Comparison of ENCODE assay signal across 8 cellular contexts in the genomic region with DNA sequence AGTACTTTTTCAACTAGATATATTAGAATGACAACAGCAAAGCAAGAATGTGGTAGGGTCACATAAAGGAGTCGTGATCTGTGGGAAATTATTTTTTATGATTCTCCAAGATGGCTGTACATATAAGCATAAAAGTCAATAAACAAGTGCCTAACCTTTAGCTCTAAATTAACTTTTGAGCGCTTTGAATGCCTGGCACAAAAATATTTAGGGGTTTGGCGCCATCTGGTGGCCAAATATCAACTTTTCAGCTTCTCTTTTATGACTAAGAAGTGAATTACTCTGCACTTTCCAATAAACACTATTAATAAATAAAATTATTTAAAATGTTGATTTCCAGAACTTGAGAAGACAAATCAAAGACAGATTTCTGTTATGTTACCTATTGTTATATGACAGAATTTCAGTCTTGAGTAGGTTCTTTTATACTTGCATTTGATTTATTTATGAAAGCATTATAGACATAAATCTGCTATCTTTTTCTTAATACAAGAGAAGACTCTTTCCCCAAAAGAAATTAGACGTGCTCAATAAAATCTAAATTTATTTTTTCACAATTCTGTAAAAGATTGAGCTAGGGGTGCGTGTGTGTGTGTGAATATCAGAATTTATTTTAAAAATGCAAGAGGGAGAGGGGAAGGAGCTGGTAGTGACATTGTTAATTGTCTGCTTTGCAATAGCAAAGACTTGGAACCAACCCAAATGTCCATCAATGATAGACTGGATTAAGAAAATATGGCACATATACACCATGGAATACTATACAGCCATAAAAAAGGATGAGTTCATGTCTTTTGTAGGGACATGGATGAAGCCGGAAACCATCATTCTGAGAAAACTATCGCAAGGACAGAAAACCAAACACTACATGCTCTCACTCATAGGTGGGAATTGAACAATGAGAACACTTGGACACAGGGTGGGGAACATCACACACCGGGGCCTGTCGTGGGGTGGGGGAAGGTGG. TPM values are rescaled to one million over a fixed set of nuclear protein-coding genes. Genes with fewer than 3 reads are reported as not detected.
A peak's percentile ranks its signal among the peaks of the same experiment; 100 is the strongest.
DNase-seq lines count a peak whose midpoint lies in the region; ATAC-seq and TF ChIP-seq lines count a peak whose summit lies in the region.

No MANE protein-coding gene starts in this region.

- ATAC-seq in Right ventricle myocardium inferior, result no peak
- ATAC-seq in gastroesophageal sphincter, result no peak
- no peak for ATAC-seq in aorta (ENCODE audit: low FRiP score)

- intact Hi-C loops in Right ventricle myocardium inferior (cut with DNase I) (loop anchor here (2.0 kb wide), 2 partner anchors 487 to 553 kb away; no protein-coding TSS in a partner anchor), aorta (cut with DNase I) (loop anchor here (2.0 to 5.0 kb wide), 3 partner anchors 488 to 553 kb away; no protein-coding TSS in a partner anchor)

- no peak overlapping the region for H3K4me3 ChIP-seq in cardiac muscle cell
- no peak overlapping the region for H3K4me3 ChIP-seq in gastroesophageal sphincter
- H3K4me3 ChIP-seq in aorta (ENCODE audit: low read length in 2 of 2), result no peak overlapping the region

- no peaks in the 10 kb centered on the region for H3K27me3 ChIP-seq in cardiac muscle cell
- H3K27me3 ChIP-seq in gastroesophageal sphincter, result no peaks in the 10 kb centered on the region
- no peaks in the 10 kb centered on the region for H3K27me3 ChIP-seq in aorta (ENCODE audit: control insufficient read depth in 1 of 2, insufficient read depth in 2 of 2, low read length in 1 of 2)

- H3K9me3 ChIP-seq in cardiac muscle cell (ENCODE audit: low read depth), result no peaks in the 10 kb centered on the region
- H3K9me3 ChIP-seq in gastroesophageal sphincter, result no peaks in the 10 kb centered on the region
- H3K9me3 ChIP-seq in aorta (ENCODE audit: control insufficient read depth, low read length), result no peaks in the 10 kb centered on the region

- no peak overlapping the region for H3K27ac Mint-ChIP-seq in progenitor cell of endocrine pancreas

- no peak for TF ChIP-seq EP300 in gastroesophageal sphincter (IDR thresholded peaks at IDR 0.05)

- H3K4me1 Mint-ChIP-seq in progenitor cell of endocrine pancreas (ENCODE audit: low read depth), result peaks cover 3% of the 10 kb centered on the region

- WGBS in gastroesophageal sphincter (ENCODE audit: low coverage in 1 of 2), 2 donors, result 47 to 50% methylated on average over 8 to 9 of the region's 9 CpGs
- 54% methylated on average over 9 of the region's 9 CpGs for WGBS in aorta, 2 donors

- H3K27me3 Mint-ChIP-seq in progenitor cell of endocrine pancreas, result no peaks in the 10 kb centered on the region

- TF ChIP-seq POLR2A in gastroesophageal sphincter (IDR thresholded peaks at IDR 0.05), result no peak

- DNase-seq in cardiac muscle cell (ENCODE audit: low read depth in 1 of 2, low spot score in 1 of 2), result peak; percentile 72 to 75
- DNase-seq in Right ventricle myocardium inferior (ENCODE audit: missing footprints), result no peak
- peak; percentile 35 for DNase-seq in KG1 (lab: John Stamatoyannopoulos, UW)
- DNase-seq in SIG-M5 (lab: John Stamatoyannopoulos, UW), result peak; percentile 4
- peak; percentile 49 for DNase-seq in activated T-helper 9 cell treated with anti-CD3 and anti-CD28 coated beads, Interleukin-2, amount 50 U/mL, for 16 hours (ENCODE audit: low read depth)
- DNase-seq in progenitor cell of endocrine pancreas (ENCODE audit: low spot score, unreplicated experiment), result peak; percentile 30
- DNase-seq in aorta, result peak; percentile 55 to 76

- H3K4me1 ChIP-seq in cardiac muscle cell (ENCODE audit: low read depth), result peaks cover 4% of the 10 kb centered on the region
- no peaks in the 10 kb centered on the region for H3K4me1 ChIP-seq in gastroesophageal sphincter
- H3K4me1 ChIP-seq in aorta (ENCODE audit: control insufficient read depth in 1 of 2, insufficient read depth in 2 of 2, low read length in 2 of 2), result no peaks in the 10 kb centered on the region

- no peak overlapping the region for H3K4me3 Mint-ChIP-seq in progenitor cell of endocrine pancreas (ENCODE audit: low read depth)

- TF ChIP-seq CTCF in cardiac muscle cell (IDR thresholded peaks at IDR 0.05; ENCODE audit: low read depth, low read length) (peak; percentile 49), gastroesophageal sphincter (IDR thresholded peaks at IDR 0.05) (peak; percentile 69 to 78 (median 74)), progenitor cell of endocrine pancreas (IDR thresholded peaks at IDR 0.05; ENCODE audit: unreplicated experiment) (peak; percentile 91)

- H3K9me3 Mint-ChIP-seq in progenitor cell of endocrine pancreas (ENCODE audit: low read depth), result no peaks in the 10 kb centered on the region

- H3K27ac ChIP-seq in cardiac muscle cell (no peak overlapping the region), gastroesophageal sphincter (no peak overlapping the region), aorta (ENCODE audit: low read depth in 1 of 2, low read length in 2 of 2) (no peak overlapping the region)

- H3K36me3 ChIP-seq in cardiac muscle cell, result no peaks in the 10 kb centered on the region
- H3K36me3 ChIP-seq in gastroesophageal sphincter, result no peaks in the 10 kb centered on the region
- no peaks in the 10 kb centered on the region for H3K36me3 ChIP-seq in aorta (ENCODE audit: control insufficient read depth in 1 of 2, insufficient read depth in 2 of 2, low read length in 1 of 2)

- H3K36me3 Mint-ChIP-seq in progenitor cell of endocrine pancreas (ENCODE audit: insufficient read depth), result no peaks in the 10 kb centered on the region

RNA-seq across cellular contexts. Expression of a gene that starts 36.7 kb away (rescaled TPM):
- total RNA-seq in cardiac muscle cell (63.6 and 75.8 TPM in 2 replicates), Right ventricle myocardium inferior (19.9 TPM), gastroesophageal sphincter (10 to 100 TPM; 43.3 to 67.9 (median 56.3) TPM), progenitor cell of endocrine pancreas (90.4 and 107 TPM in 2 replicates), aorta (10 to 100 TPM; 45.6 to 72.2 TPM)
- polyA plus RNA-seq in cardiac muscle cell (56.8 and 70.6 TPM in 2 replicates), aorta (10 to 100 TPM; 11.4 to 13.0 TPM)
